Comparison of ENCODE assay signal across 21 cellular contexts in genomic region chr1:226880372-226881287, GRCh38. TPM values are rescaled to one million over a fixed set of nuclear protein-coding genes. Genes with fewer than 3 reads are reported as not detected.
DNase-seq lines count a peak whose midpoint lies in the region; ATAC-seq and TF ChIP-seq lines count a peak whose summit lies in the region.
"Had no signal": no experiment of that assay in that cellular context is flagged by ENCODE, and none has a peak within 500 bp of the region (broad histone marks: within the 10 kb centered on the region; RNA-seq: fewer than 3 reads in every experiment).

No MANE protein-coding gene starts in this region.

- peaks cover 36% of the 10 kb centered on the region for H3K4me1 ChIP-seq in CD4-positive, alpha-beta memory T cell (ENCODE audit: insufficient read depth, low read length)
- H3K4me1 ChIP-seq in gastrocnemius medialis = peaks cover 0 to 13% of the 10 kb centered on the region in 2 donors
- H3K4me1 ChIP-seq: HAP-1 had no signal

- no peak overlapping the region for H3K4me3 Mint-ChIP-seq in activated T-cell treated with anti-CD3 and anti-CD28 coated beads, Interleukin-2, amount 50 U/mL, for 72 hours
- H3K4me3 Mint-ChIP-seq in CD4-positive, alpha-beta memory T cell = peak overlapping the region in 2 of 8 donors; percentile 9 to 31
- no peak overlapping the region for H3K4me3 Mint-ChIP-seq in activated T-helper 2 cell treated with anti-CD3 and anti-CD28 coated beads, Interferon-gamma antibody, Interleukin-2, Interleukin-4, amounts not matched to agents 10 μg/mL and 5 μg/mL and 100 μg/mL, durations not matched to agents 14 hours and 24 hours and 36 hours (ENCODE audit: low read depth)
- no peak overlapping the region for H3K4me3 Mint-ChIP-seq in stimulated activated memory B cell treated with anti-CD40 and anti-IgM and Interleukin-4, amounts not matched to agents 10 μg/mL and 1 μg/mL and 100 μg/mL, for 72 hours

- no peak for ATAC-seq in activated T-cell treated with anti-CD3 and anti-CD28 coated beads, Interleukin-2, amount 50 U/mL, for 72 hours (replicated peaks in 1 of 2)
- ATAC-seq in stimulated activated memory B cell treated with anti-CD40 and anti-IgM and Interleukin-4, amounts not matched to agents 10 μg/mL and 1 μg/mL and 100 μg/mL, for 72 hours = no peak
- ATAC-seq in gastrocnemius medialis = no peak
- ATAC-seq: PC-3 had no signal

- no peaks in the 10 kb centered on the region for H3K27me3 ChIP-seq in CD4-positive, alpha-beta memory T cell (ENCODE audit: insufficient read depth, low read length)
- no peaks in the 10 kb centered on the region for H3K27me3 ChIP-seq in gastrocnemius medialis
- H3K27me3 ChIP-seq: SJCRH30, vagina had no signal

- peaks cover 0 to 6% of the 10 kb centered on the region in 2 donors for H3K36me3 Mint-ChIP-seq in activated T-cell treated with anti-CD3 and anti-CD28 coated beads, Interleukin-2, amount 50 U/mL, for 72 hours (ENCODE audit: insufficient read depth in 2 of 2)
- H3K36me3 Mint-ChIP-seq in CD4-positive, alpha-beta memory T cell = peaks cover 0 to 5% of the 10 kb centered on the region in 2 donors
- H3K36me3 Mint-ChIP-seq in activated T-helper 2 cell treated with anti-CD3 and anti-CD28 coated beads, Interferon-gamma antibody, Interleukin-2, Interleukin-4, amounts not matched to agents 10 μg/mL and 5 μg/mL and 100 μg/mL, durations not matched to agents 14 hours and 24 hours and 36 hours (ENCODE audit: low read depth) = peaks cover 30% of the 10 kb centered on the region
- H3K36me3 Mint-ChIP-seq in stimulated activated memory B cell treated with anti-CD40 and anti-IgM and Interleukin-4, amounts not matched to agents 10 μg/mL and 1 μg/mL and 100 μg/mL, for 72 hours = peaks cover 53% of the 10 kb centered on the region

- in situ Hi-C loops in gastrocnemius medialis (cut with MboI; ENCODE audit: low sequenced_read_pairs in 4 of 4) = no loop called here

- H3K4me3 ChIP-seq in CD4-positive, alpha-beta memory T cell (ENCODE audit: low read length in 2 of 2) = no peak overlapping the region
- no peak overlapping the region for H3K4me3 ChIP-seq in gastrocnemius medialis
- H3K4me3 ChIP-seq: HAP-1, lung, SJCRH30, vagina had no signal

- CTCF ChIA-PET in CD4-positive, alpha-beta memory T cell (lab: Charles Lee; ENCODE audit: partially characterized antibody) = no interaction called here

- H3K36me3 ChIP-seq in CD4-positive, alpha-beta memory T cell (ENCODE audit: insufficient read depth, low read length) = no peaks in the 10 kb centered on the region
- peaks cover 0 to 13% of the 10 kb centered on the region in 2 donors for H3K36me3 ChIP-seq in gastrocnemius medialis
- H3K36me3 ChIP-seq: vagina had no signal

- POLR2A ChIA-PET in CD4-positive, alpha-beta memory T cell (lab: Charles Lee; ENCODE audit: partially characterized antibody) = no interaction called here

- H3K27ac Mint-ChIP-seq in activated T-cell treated with anti-CD3 and anti-CD28 coated beads, Interleukin-2, amount 50 U/mL, for 72 hours = peak overlapping the region; percentile 36
- peak overlapping the region in 4 of 7 donors; percentile 50 to 83 (median 80) for H3K27ac Mint-ChIP-seq in CD4-positive, alpha-beta memory T cell
- H3K27ac Mint-ChIP-seq in activated T-helper 2 cell treated with anti-CD3 and anti-CD28 coated beads, Interferon-gamma antibody, Interleukin-2, Interleukin-4, amounts not matched to agents 10 μg/mL and 5 μg/mL and 100 μg/mL, durations not matched to agents 14 hours and 24 hours and 36 hours = peak overlapping the region; percentile 39
- peak overlapping the region; percentile 98 for H3K27ac Mint-ChIP-seq in stimulated activated memory B cell treated with anti-CD40 and anti-IgM and Interleukin-4, amounts not matched to agents 10 μg/mL and 1 μg/mL and 100 μg/mL, for 72 hours

- no peaks in the 10 kb centered on the region for H3K27me3 Mint-ChIP-seq in activated T-cell treated with anti-CD3 and anti-CD28 coated beads, Interleukin-2, amount 50 U/mL, for 72 hours (ENCODE audit: low read depth)
- no peaks in the 10 kb centered on the region for H3K27me3 Mint-ChIP-seq in CD4-positive, alpha-beta memory T cell
- H3K27me3 Mint-ChIP-seq in activated T-helper 2 cell treated with anti-CD3 and anti-CD28 coated beads, Interferon-gamma antibody, Interleukin-2, Interleukin-4, amounts not matched to agents 10 μg/mL and 5 μg/mL and 100 μg/mL, durations not matched to agents 14 hours and 24 hours and 36 hours (ENCODE audit: low read depth) = no peaks in the 10 kb centered on the region
- no peaks in the 10 kb centered on the region for H3K27me3 Mint-ChIP-seq in stimulated activated memory B cell treated with anti-CD40 and anti-IgM and Interleukin-4, amounts not matched to agents 10 μg/mL and 1 μg/mL and 100 μg/mL, for 72 hours

- TF ChIP-seq POLR2A in gastrocnemius medialis (IDR thresholded peaks at IDR 0.05) = no peak

- H3K9me3 Mint-ChIP-seq in activated T-cell treated with anti-CD3 and anti-CD28 coated beads, Interleukin-2, amount 50 U/mL, for 72 hours = no peaks in the 10 kb centered on the region
- no peaks in the 10 kb centered on the region for H3K9me3 Mint-ChIP-seq in CD4-positive, alpha-beta memory T cell
- no peaks in the 10 kb centered on the region for H3K9me3 Mint-ChIP-seq in activated T-helper 2 cell treated with anti-CD3 and anti-CD28 coated beads, Interferon-gamma antibody, Interleukin-2, Interleukin-4, amounts not matched to agents 10 μg/mL and 5 μg/mL and 100 μg/mL, durations not matched to agents 14 hours and 24 hours and 36 hours
- no peaks in the 10 kb centered on the region for H3K9me3 Mint-ChIP-seq in stimulated activated memory B cell treated with anti-CD40 and anti-IgM and Interleukin-4, amounts not matched to agents 10 μg/mL and 1 μg/mL and 100 μg/mL, for 72 hours

- intact Hi-C loops in CD4-positive, alpha-beta memory T cell (cut with micrococcal nuclease) = loop anchor here (5.0 kb wide), 1 partner anchor 57 kb away; no protein-coding TSS in a partner anchor
- intact Hi-C loops in activated T-helper 2 cell treated with anti-CD3 and anti-CD28 coated beads, Interferon-gamma antibody, Interleukin-2, Interleukin-4, amounts not matched to agents 10 μg/mL and 5 μg/mL and 100 μg/mL, durations not matched to agents 14 hours and 24 hours and 36 hours (cut with micrococcal nuclease) = loop anchor here (5.0 kb wide), 3 partner anchors 143 to 1587 kb away; partner anchors contain the start of gene ITPKB
- intact Hi-C loops in gastrocnemius medialis (cut with DNase I; ENCODE audit: low total_unique reads) = no loop called here

- no peaks in the 10 kb centered on the region for H3K9me3 ChIP-seq in CD4-positive, alpha-beta memory T cell (ENCODE audit: control insufficient read depth in 1 of 2, low read length in 2 of 2)
- H3K9me3 ChIP-seq in gastrocnemius medialis = no peaks in the 10 kb centered on the region
- H3K9me3 ChIP-seq: HAP-1, SJCRH30, vagina had no signal

- no peak overlapping the region for H3K27ac ChIP-seq in CD4-positive, alpha-beta memory T cell (ENCODE audit: low read depth, low read length)
- no peak overlapping the region for H3K27ac ChIP-seq in gastrocnemius medialis
- H3K27ac ChIP-seq: SJCRH30, vagina had no signal

- H3K4me1 Mint-ChIP-seq in activated T-cell treated with anti-CD3 and anti-CD28 coated beads, Interleukin-2, amount 50 U/mL, for 72 hours (ENCODE audit: low read depth) = peaks cover 50% of the 10 kb centered on the region
- peaks cover 30 to 44% (median 38%) of the 10 kb centered on the region in 4 donors for H3K4me1 Mint-ChIP-seq in CD4-positive, alpha-beta memory T cell
- peaks cover 49% of the 10 kb centered on the region for H3K4me1 Mint-ChIP-seq in activated T-helper 2 cell treated with anti-CD3 and anti-CD28 coated beads, Interferon-gamma antibody, Interleukin-2, Interleukin-4, amounts not matched to agents 10 μg/mL and 5 μg/mL and 100 μg/mL, durations not matched to agents 14 hours and 24 hours and 36 hours (ENCODE audit: low read depth)
- peaks cover 50% of the 10 kb centered on the region for H3K4me1 Mint-ChIP-seq in stimulated activated memory B cell treated with anti-CD40 and anti-IgM and Interleukin-4, amounts not matched to agents 10 μg/mL and 1 μg/mL and 100 μg/mL, for 72 hours

- no peak for TF ChIP-seq CTCF in gastrocnemius medialis (IDR thresholded peaks at IDR 0.05 in 4 of 5, conservative IDR thresholded peaks at IDR 0.05 in 1 of 5)

- DNase-seq in activated T-cell treated with anti-CD3 and anti-CD28 coated beads, Interleukin-2, amount 50 U/mL, for 72 hours = no peak
- DNase-seq in activated T-cell treated with anti-CD3 and anti-CD28 coated beads, Interleukin-2, amount 50 U/mL, for 1 hour = no peak
- DNase-seq in CD4-positive, alpha-beta memory T cell = no peak
- no peak for DNase-seq in activated T-helper 2 cell treated with anti-CD3 and anti-CD28 coated beads, Interferon-gamma antibody, Interleukin-2, Interleukin-4, amounts not matched to agents 10 μg/mL and 5 μg/mL and 100 μg/mL, durations not matched to agents 14 hours and 24 hours and 36 hours (ENCODE audit: low spot score)
- DNase-seq in gastrocnemius medialis = no peak
- DNase-seq in NCI-H2029 (lab: John Stamatoyannopoulos, UW) = no peak
- DNase-seq in stimulated activated CD4-positive, alpha-beta T cell treated with anti-CD3 and anti-CD28 coated beads, Interleukin-2, amount 100 ng/mL, for 48 hours = no peak
- DNase-seq: activated gamma-delta T cell treated with Interleukin-2 at 50 U/mL for 16 hours, cerebellar nuclear complex, foreskin melanocyte, Karpas-422, NCI-H1048, NCI-H1930, occipital lobe, PC-3, SJCRH30, T-helper 9 cell had no signal

RNA-seq across cellular contexts. Expression of gene PSEN2, which starts 10.2 kb away (rescaled TPM):
- 10 to 100 TPM; 10.7 to 11.7 TPM for total RNA-seq in activated T-cell treated with anti-CD3 and anti-CD28 coated beads, Interleukin-2, amount 50 U/mL, for 72 hours
- total RNA-seq in CD4-positive, alpha-beta memory T cell = 1 to 10 TPM; 3.5 to 3.7 TPM
- polyA plus RNA-seq in CD4-positive, alpha-beta memory T cell = 1 to 10 TPM; 4.0 to 4.9 TPM
- total RNA-seq in activated T-helper 2 cell treated with anti-CD3 and anti-CD28 coated beads, Interferon-gamma antibody, Interleukin-2, Interleukin-4, amounts not matched to agents 10 μg/mL and 5 μg/mL and 100 μg/mL, durations not matched to agents 14 hours and 24 hours and 36 hours = 13.9 and 17.0 TPM in 2 replicates
- 10 to 100 TPM; 24.8 to 41.4 (median 34.1) TPM for total RNA-seq in gastrocnemius medialis

RNA-seq across cellular contexts. Expression of gene COQ8A, which starts 59.5 kb away (rescaled TPM):
- total RNA-seq in activated T-cell treated with anti-CD3 and anti-CD28 coated beads, Interleukin-2, amount 50 U/mL, for 72 hours = 10 to 100 TPM; 24.2 to 32.2 TPM
- total RNA-seq in CD4-positive, alpha-beta memory T cell = 10 to 100 TPM; 69.2 to 70.7 TPM
- 10 to 100 TPM; 43.5 to 49.4 TPM for polyA plus RNA-seq in CD4-positive, alpha-beta memory T cell
- total RNA-seq in activated T-helper 2 cell treated with anti-CD3 and anti-CD28 coated beads, Interferon-gamma antibody, Interleukin-2, Interleukin-4, amounts not matched to agents 10 μg/mL and 5 μg/mL and 100 μg/mL, durations not matched to agents 14 hours and 24 hours and 36 hours = 28.0 and 30.4 TPM in 2 replicates
- 1,000 to 10,000 TPM in 3 of 4 donors, 100 to 1,000 TPM in 1; 950 to 2,403 (median 1,384) TPM for total RNA-seq in gastrocnemius medialis

Comparison
In these comparisons a context has a peak if more than half of its experiments do, and no peak if none do; other contexts are left out.
1. H3K27ac Mint-ChIP-seq: peak in every context shown above with its lines; median percentile 98 in stimulated activated memory B cell treated with anti-CD40 and anti-IgM and Interleukin-4, amounts not matched to agents 10 μg/mL and 1 μg/mL and 100 μg/mL, for 72 hours; 80 in CD4-positive, alpha-beta memory T cell; 39 in activated T-helper 2 cell treated with anti-CD3 and anti-CD28 coated beads, Interferon-gamma antibody, Interleukin-2, Interleukin-4, amounts not matched to agents 10 μg/mL and 5 μg/mL and 100 μg/mL, durations not matched to agents 14 hours and 24 hours and 36 hours; 36 in activated T-cell treated with anti-CD3 and anti-CD28 coated beads, Interleukin-2, amount 50 U/mL, for 72 hours.
2. RNA of gene COQ8A, which starts 59.5 kb away (total RNA-seq): 950 to 2,403 TPM in gastrocnemius medialis; 69.2 to 70.7 TPM in CD4-positive, alpha-beta memory T cell, 24.2 to 32.2 TPM in activated T-cell treated with anti-CD3 and anti-CD28 coated beads, Interleukin-2, amount 50 U/mL, for 72 hours and 28.0 to 30.4 TPM in activated T-helper 2 cell treated with anti-CD3 and anti-CD28 coated beads, Interferon-gamma antibody, Interleukin-2, Interleukin-4, amounts not matched to agents 10 μg/mL and 5 μg/mL and 100 μg/mL, durations not matched to agents 14 hours and 24 hours and 36 hours; every median in the first group is over 10 times any median in the second.